In genomic region chr17:78137392-78138203, GRCh38 we compare ENCODE assay signal across 8 cellular contexts. TPM values are rescaled to one million over a fixed set of nuclear protein-coding genes. Genes with fewer than 3 reads are reported as not detected.
DNase-seq lines count a peak whose midpoint lies in the region; ATAC-seq and TF ChIP-seq lines count a peak whose summit lies in the region.

No MANE protein-coding gene starts in this region.

- H3K9me2 ChIP-seq in DOHH2 (replicated peaks; ENCODE audit: control insufficient read depth, low read length) = no peaks in the 10 kb centered on the region

- peak overlapping the region; percentile 47 for H3K27ac ChIP-seq in DOHH2 (ENCODE audit: low read depth, low read length)
- peak overlapping the region; percentile 54 for H3K27ac ChIP-seq in naive thymus-derived CD4-positive, alpha-beta T cell (ENCODE audit: low read depth, low read length)

- no peaks in the 10 kb centered on the region for H3K27me3 ChIP-seq in DOHH2 (ENCODE audit: control insufficient read depth, low read length)
- H3K27me3 ChIP-seq in naive thymus-derived CD4-positive, alpha-beta T cell (ENCODE audit: control insufficient read depth in 2 of 2, insufficient read depth in 2 of 2, low read length in 2 of 2) = no peaks in the 10 kb centered on the region

- peak; percentile 96 for TF ChIP-seq CTCF in DOHH2 (IDR thresholded peaks at IDR 0.05; ENCODE audit: low read depth, low read length, poor library complexity, severe bottlenecking)
- TF ChIP-seq CTCF in NB4 (IDR thresholded peaks at IDR 0.05; ENCODE audit: low read depth, low read length) = peak; percentile 67

- peaks cover 60% of the 10 kb centered on the region for H3K4me1 ChIP-seq in DOHH2 (ENCODE audit: control insufficient read depth, low read length)
- H3K4me1 ChIP-seq in naive thymus-derived CD4-positive, alpha-beta T cell (ENCODE audit: control insufficient read depth in 2 of 2, insufficient read depth in 2 of 2, low read length in 2 of 2) = peaks cover 52 to 81% of the 10 kb centered on the region in 2 donors

- no peak for ATAC-seq in naive thymus-derived CD4-positive, alpha-beta T cell
- ATAC-seq in GM21447 (IDR thresholded peaks at IDR 0.05; ENCODE audit: unreplicated experiment) = no peak
- ATAC-seq in GM19035 (IDR thresholded peaks at IDR 0.05; ENCODE audit: unreplicated experiment) = no peak
- no peak for ATAC-seq in GM19395 (IDR thresholded peaks at IDR 0.05; ENCODE audit: unreplicated experiment)

- peak overlapping the region; percentile 78 for H3K27ac Mint-ChIP-seq in activated naive CD8-positive, alpha-beta T cell
- H3K27ac Mint-ChIP-seq in naive thymus-derived CD4-positive, alpha-beta T cell = peak overlapping the region in 8 of 9 donors; percentile 55 to 92 (median 83)

- H3K4me2 ChIP-seq in DOHH2 (ENCODE audit: low read length) = peak overlapping the region; percentile 21; the same call in 1 of the 2 replicates

- intact Hi-C loops in naive thymus-derived CD4-positive, alpha-beta T cell (cut with micrococcal nuclease) = loop anchor here in 1 of 2 donors (2.0 kb wide), 1 partner anchor 53 kb away; no protein-coding TSS in a partner anchor

- peaks cover 25% of the 10 kb centered on the region for H3K79me2 ChIP-seq in DOHH2 (ENCODE audit: control insufficient read depth, low read length)

- H3K9me3 ChIP-seq in DOHH2 (ENCODE audit: control insufficient read depth, insufficient read depth, low read length) = no peaks in the 10 kb centered on the region
- H3K9me3 ChIP-seq in naive thymus-derived CD4-positive, alpha-beta T cell (ENCODE audit: control insufficient read depth in 2 of 3, low read length in 3 of 3) = no peaks in the 10 kb centered on the region

- CTCF ChIA-PET in naive thymus-derived CD4-positive, alpha-beta T cell (lab: Charles Lee) = interaction anchor here (1.0 to 6.3 kb wide), 5 partner anchors 12 to 39 kb away, joined by 3 to 59 read pairs (median 4); partner anchors contain the start of gene TMC6

- peaks cover 12% of the 10 kb centered on the region for H3F3A ChIP-seq in DOHH2 (ENCODE audit: control insufficient read depth, insufficient read depth)

- POLR2A ChIA-PET in naive thymus-derived CD4-positive, alpha-beta T cell (lab: Charles Lee) = interaction anchor here (1.0 to 27.3 kb wide), 8 partner anchors 3 to 118 kb away, joined by 3 to 898 read pairs (median 10); partner anchors contain the start of genes C17orf99, TMC6 and TMC8

- peaks cover 73% of the 10 kb centered on the region for H3K4me1 Mint-ChIP-seq in activated naive CD8-positive, alpha-beta T cell (ENCODE audit: low read depth)
- H3K4me1 Mint-ChIP-seq in naive thymus-derived CD4-positive, alpha-beta T cell = peaks cover 64 to 84% (median 76%) of the 10 kb centered on the region in 7 donors

- peaks cover 79% of the 10 kb centered on the region for H3K36me3 ChIP-seq in DOHH2 (ENCODE audit: control insufficient read depth, low read length)
- H3K36me3 ChIP-seq in naive thymus-derived CD4-positive, alpha-beta T cell (ENCODE audit: control insufficient read depth in 2 of 3, insufficient read depth in 3 of 3, low read length in 3 of 3) = peaks cover 26 to 80% (median 34%) of the 10 kb centered on the region in 3 experiments

- no peak overlapping the region for H3K4me3 Mint-ChIP-seq in activated naive CD8-positive, alpha-beta T cell
- H3K4me3 Mint-ChIP-seq in naive thymus-derived CD4-positive, alpha-beta T cell = peak overlapping the region; percentile 11 to 90 (median 58)

- TF ChIP-seq POLR2A in NB4 (IDR thresholded peaks at IDR 0.05; ENCODE audit: extremely low read depth, insufficient read length) = no peak

- no peaks in the 10 kb centered on the region for H3K9me3 Mint-ChIP-seq in activated naive CD8-positive, alpha-beta T cell (ENCODE audit: low read depth)
- H3K9me3 Mint-ChIP-seq in naive thymus-derived CD4-positive, alpha-beta T cell = peaks cover 0 to 7% (median 0%) of the 10 kb centered on the region in 11 donors

- H3K4me3 ChIP-seq in DOHH2 (ENCODE audit: low read length) (0 out of 2 replicates have a peak overlapping the region, but pooled peaks have one; percentile 2), NB4 (ENCODE audit: low read depth, low read length) (no peak overlapping the region)
- H3K4me3 ChIP-seq in naive thymus-derived CD4-positive, alpha-beta T cell (ENCODE audit: low read length) = no peak overlapping the region

- H3K36me3 Mint-ChIP-seq in activated naive CD8-positive, alpha-beta T cell = peaks cover 13% of the 10 kb centered on the region
- H3K36me3 Mint-ChIP-seq in naive thymus-derived CD4-positive, alpha-beta T cell = peaks cover 8 to 48% (median 28%) of the 10 kb centered on the region in 5 donors

- H3K27me3 Mint-ChIP-seq in activated naive CD8-positive, alpha-beta T cell = no peaks in the 10 kb centered on the region
- no peaks in the 10 kb centered on the region for H3K27me3 Mint-ChIP-seq in naive thymus-derived CD4-positive, alpha-beta T cell

- DNase-seq in NB4 (ENCODE audit: low read depth) (peak; percentile 60), occipital lobe (lab: John Stamatoyannopoulos, UW) (no peak)
- DNase-seq in naive thymus-derived CD4-positive, alpha-beta T cell = peak in 4 of 9 donors; percentile 43 to 67 (median 50)

- peaks cover 3% of the 10 kb centered on the region; the same call in 1 of the 2 replicates for H4K20me1 ChIP-seq in DOHH2 (ENCODE audit: control insufficient read depth, insufficient read depth, low read depth, low read length)

RNA-seq across cellular contexts. Expression of gene TMC8, which starts 7.0 kb away (rescaled TPM):
- total RNA-seq in naive thymus-derived CD4-positive, alpha-beta T cell = 100 to 1,000 TPM; 423 to 593 (median 509) TPM
- polyA plus RNA-seq in naive thymus-derived CD4-positive, alpha-beta T cell = 100 to 1,000 TPM in 1 of 2 donors, 10 to 100 TPM in 1; 94.4 to 217 TPM
- total RNA-seq in occipital lobe = 0.94 TPM

RNA-seq across cellular contexts. Expression of gene C17orf99, which starts 8.6 kb away (rescaled TPM):
- total RNA-seq in naive thymus-derived CD4-positive, alpha-beta T cell = 1 to 10 TPM in 1 of 5 experiments, under 1 TPM in 1, not detected in 3; 0.10 to 1.0 TPM
- polyA plus RNA-seq in naive thymus-derived CD4-positive, alpha-beta T cell = not detected
- total RNA-seq in occipital lobe = not detected

RNA-seq across cellular contexts. Expression of gene TMC6, which starts 9.0 kb away (rescaled TPM):
- 100 to 1,000 TPM; 574 to 808 (median 773) TPM for total RNA-seq in naive thymus-derived CD4-positive, alpha-beta T cell
- polyA plus RNA-seq in naive thymus-derived CD4-positive, alpha-beta T cell = 100 to 1,000 TPM; 165 to 247 TPM
- total RNA-seq in occipital lobe = 2.3 TPM

RNA-seq across cellular contexts. Expression of gene SYNGR2, which starts 30.8 kb away (rescaled TPM):
- 100 to 1,000 TPM in 1 of 5 experiments, 10 to 100 TPM in 4; 47.6 to 109 (median 58.6) TPM for total RNA-seq in naive thymus-derived CD4-positive, alpha-beta T cell
- 100 to 1,000 TPM in 1 of 2 donors, 10 to 100 TPM in 1; 94.6 to 118 TPM for polyA plus RNA-seq in naive thymus-derived CD4-positive, alpha-beta T cell
- 11.4 TPM for total RNA-seq in occipital lobe

RNA-seq across cellular contexts. Expression of gene TK1, which starts 49.3 kb away (rescaled TPM):
- 10 to 100 TPM in 1 of 5 experiments, 1 to 10 TPM in 1, under 1 TPM in 1, not detected in 2; 0.29 to 57.7 (median 1.0) TPM for total RNA-seq in naive thymus-derived CD4-positive, alpha-beta T cell
- polyA plus RNA-seq in naive thymus-derived CD4-positive, alpha-beta T cell = under 1 TPM; 0.20 to 0.28 TPM
- total RNA-seq in occipital lobe = 1.6 TPM

Comparison
In these comparisons a context has a peak if more than half of its experiments do, and no peak if none do; other contexts are left out.
1. RNA of gene TMC8, which starts 7.0 kb away (total RNA-seq): 423 to 593 TPM in naive thymus-derived CD4-positive, alpha-beta T cell; 0.94 TPM in occipital lobe (single experiment); every median in the first group is over 100 times any median in the second.
2. RNA of gene TMC6, which starts 9.0 kb away (total RNA-seq): 574 to 808 TPM in naive thymus-derived CD4-positive, alpha-beta T cell; 2.3 TPM in occipital lobe (single experiment); every median in the first group is over 100 times any median in the second.